Comparison of ENCODE assay signal across 21 cellular contexts in genomic region chr6:133724726-133725125, GRCh38.
DNase-seq lines count a peak whose midpoint lies in the region; ATAC-seq, FAIRE-seq and TF ChIP-seq lines count a peak whose summit lies in the region.
"Had no signal": no experiment of that assay in that cellular context is flagged by ENCODE, and none has a peak within 500 bp of the region (broad histone marks: within the 10 kb centered on the region; RNA-seq: fewer than 3 reads in every experiment).

No MANE protein-coding gene starts in this region.

- DNase-seq in Caki2 (ENCODE audit: low read depth), result peak; percentile 20
- peak; percentile 43 for DNase-seq in NCI-H460 (ENCODE audit: extremely low read depth, low read depth)
- DNase-seq in H1 (ENCODE audit: low read depth in 1 of 2, low spot score in 2 of 2), result no peak
- no peak for DNase-seq in mesenchymal stem cell
- DNase-seq in NCI-H526 treated with DMSO at 0.1 percent for 48 hours (lab: John Stamatoyannopoulos, UW), result no peak
- DNase-seq in stimulated activated CD4-positive, alpha-beta T cell treated with anti-CD3 and anti-CD28 coated beads, Interleukin-4, amount 100 ng/mL, for 24 hours, result no peak
- DNase-seq in activated CD8-positive, alpha-beta memory T cell treated with anti-CD3 and anti-CD28 coated beads, Interleukin-2, amount 10 ng/mL, durations not matched to agents 7 days and 5 days, result no peak
- no peak for DNase-seq in small intestine
- DNase-seq: activated CD8-positive, alpha-beta T cell treated with anti-CD3 and anti-CD28 coated beads, Interleukin-2, amount 10 ng/mL, durations not matched to agents 7 days and 5 days; activated naive CD8-positive, alpha-beta T cell treated with anti-CD3 and anti-CD28 coated beads, Interleukin-2, amount 50 U/mL, for 24 hours; effector memory CD4-positive, alpha-beta T cell; H9; NCI-H1694 treated with DMSO at 0.1 percent for 48 hours; NCI-H345; SHP77 treated with DMSO at 0.1 percent for 48 hours; stimulated activated CD4-positive, alpha-beta T cell treated with anti-CD3 and anti-CD28 coated beads, Interleukin-4, amount 100 ng/mL, for 4 hours; stimulated activated CD8-positive, alpha-beta memory T cell treated with anti-CD3 and anti-CD28 coated beads, Interleukin-4, amount 100 ng/mL, for 48 hours had no signal

- H4K5ac ChIP-seq in H1 (ENCODE audit: insufficient read length, low read depth, low read length), result no peak overlapping the region

- H3K4me1 ChIP-seq in H1 (replicated peaks in 1 of 4; ENCODE audit: control insufficient read depth in 3 of 4, insufficient read depth in 4 of 4, low read length in 3 of 4) (no peaks in the 10 kb centered on the region), mesenchymal stem cell (ENCODE audit: control insufficient read depth, insufficient read depth, low read depth, low read length) (no peaks in the 10 kb centered on the region), small intestine (ENCODE audit: control insufficient read depth in 2 of 2, insufficient read depth in 1 of 2, low read depth in 1 of 2, low read length in 1 of 2) (no peaks in the 10 kb centered on the region)
- H3K4me1 ChIP-seq: parathyroid adenoma had no signal

- no peak for TF ChIP-seq EP300 in H1 (IDR thresholded peaks at IDR 0.05; ENCODE audit: borderline replicate concordance in 1 of 2, low read depth in 2 of 2, low read length in 2 of 2)

- no peak overlapping the region for H3K4me3 Mint-ChIP-seq in activated CD8-positive, alpha-beta memory T cell treated with anti-CD3 and anti-CD28 coated beads, Interleukin-2, amount 10 ng/mL, durations not matched to agents 7 days and 5 days
- H3K4me3 Mint-ChIP-seq: activated CD8-positive, alpha-beta T cell treated with anti-CD3 and anti-CD28 coated beads, Interleukin-2, amount 10 ng/mL, durations not matched to agents 7 days and 5 days; activated naive CD8-positive, alpha-beta T cell treated with anti-CD3 and anti-CD28 coated beads, Interleukin-2, amount 50 U/mL, for 24 hours; B cell; H9 had no signal

- H4K91ac ChIP-seq in H1 (replicated peaks; ENCODE audit: insufficient read length, low read length), result no peak overlapping the region
- no peak overlapping the region for H4K91ac ChIP-seq in mesenchymal stem cell (ENCODE audit: low read length)

- H2BK20ac ChIP-seq in H1 (ENCODE audit: low read length), result no peak overlapping the region

- POLR2A ChIA-PET in H1 (lab: Charles Lee; ENCODE audit: partially characterized antibody), result no interaction called here

- H3K23ac ChIP-seq in H1 (ENCODE audit: insufficient read length) (no peak overlapping the region), mesenchymal stem cell (ENCODE audit: low read length in 2 of 2) (no peak overlapping the region)

- CTCF ChIA-PET in H1 (lab: Charles Lee; ENCODE audit: partially characterized antibody), result no interaction called here
- CTCF ChIA-PET in activated CD8-positive, alpha-beta memory T cell treated with anti-CD3 and anti-CD28 coated beads, Interleukin-2, amount 10 ng/mL, durations not matched to agents 7 days and 5 days (lab: Charles Lee), result no interaction called here

- WGBS in H1 (ENCODE audit: extremely low coverage in 1 of 2, insufficient coverage in 1 of 2, insufficient read length in 1 of 2, insufficient replicate concordance in 2 of 2, low coverage in 1 of 2, low lambda C conversion rate in 2 of 2, missing lambda C conversion rate in 1 of 2), 2 experiments, result 86% methylated on average over 4 of the region's 4 CpGs; no CpG with 5 or more reads in 1 of the 2 experiments
- WGBS in mesenchymal stem cell, result 64% methylated on average over 2 of the region's 4 CpGs
- 71 to 80% (median 78%) methylated on average over 4 of the region's 4 CpGs for WGBS in small intestine, 3 donors

- TF ChIP-seq CTCF in H1 (IDR thresholded peaks at IDR 0.05; ENCODE audit: control extremely low read depth in 1 of 3, insufficient read depth in 1 of 3, low read depth in 1 of 3, low read length in 3 of 3), result no peak

- H3K27ac Mint-ChIP-seq in activated CD8-positive, alpha-beta memory T cell treated with anti-CD3 and anti-CD28 coated beads, Interleukin-2, amount 10 ng/mL, durations not matched to agents 7 days and 5 days, result no peak overlapping the region
- H3K27ac Mint-ChIP-seq: activated CD8-positive, alpha-beta T cell treated with anti-CD3 and anti-CD28 coated beads, Interleukin-2, amount 10 ng/mL, durations not matched to agents 7 days and 5 days; activated naive CD8-positive, alpha-beta T cell treated with anti-CD3 and anti-CD28 coated beads, Interleukin-2, amount 50 U/mL, for 24 hours; B cell; H9 had no signal

- H3K36me3 ChIP-seq in H1 (ENCODE audit: control insufficient read depth in 2 of 4, insufficient read depth in 4 of 4, low read length in 3 of 4) (no peaks in the 10 kb centered on the region), mesenchymal stem cell (ENCODE audit: control insufficient read depth in 1 of 2, insufficient read depth in 2 of 2, low read depth in 1 of 2, low read length in 2 of 2) (no peaks in the 10 kb centered on the region), small intestine (ENCODE audit: control insufficient read depth in 2 of 2, insufficient read depth in 2 of 2, low read length in 2 of 2) (no peaks in the 10 kb centered on the region)

- H2BK15ac ChIP-seq in H1 (ENCODE audit: low read length) (no peak overlapping the region), mesenchymal stem cell (ENCODE audit: low read depth, poor library complexity, severe bottlenecking) (no peak overlapping the region)

- H2BK5ac ChIP-seq in H1 (ENCODE audit: low read depth, low read length) (no peak overlapping the region), mesenchymal stem cell (ENCODE audit: low read depth, low read length, poor library complexity, severe bottlenecking) (peak overlapping the region; percentile 19)

- H2AK5ac ChIP-seq in H1 (ENCODE audit: low read depth, low read length) (no peak overlapping the region), mesenchymal stem cell (ENCODE audit: low read length, severe bottlenecking) (no peak overlapping the region)

- H3K27me3 ChIP-seq in H1 (replicated peaks in 1 of 4; ENCODE audit: control insufficient read depth in 3 of 4, extremely low read depth in 1 of 4, insufficient read depth in 3 of 4, low read length in 3 of 4) (no peaks in the 10 kb centered on the region), mesenchymal stem cell (ENCODE audit: control insufficient read depth in 1 of 2, insufficient read depth in 1 of 2, low read length in 2 of 2) (no peaks in the 10 kb centered on the region), small intestine (ENCODE audit: control insufficient read depth in 2 of 2, insufficient read depth in 2 of 2, low read length in 2 of 2) (no peaks in the 10 kb centered on the region)

- in situ Hi-C loops in Caki2 (cut with HindIII; ENCODE audit: low pct_unique_long_range_greater_than_20kb, low sequenced_read_pairs), result no loop called here

- H3K27ac ChIP-seq in H1 (ENCODE audit: low read depth, low read length), result no peak overlapping the region
- H3K27ac ChIP-seq in mesenchymal stem cell (ENCODE audit: low read length, poor library complexity, severe bottlenecking), result peak overlapping the region; percentile 67
- H3K27ac ChIP-seq in small intestine (ENCODE audit: low read depth in 1 of 2, low read length in 1 of 2), result no peak overlapping the region
- H3K27ac ChIP-seq: parathyroid adenoma had no signal

- no peak for ATAC-seq in activated CD8-positive, alpha-beta memory T cell treated with anti-CD3 and anti-CD28 coated beads, Interleukin-2, amount 10 ng/mL, durations not matched to agents 7 days and 5 days
- ATAC-seq: activated CD8-positive, alpha-beta T cell treated with anti-CD3 and anti-CD28 coated beads, Interleukin-2, amount 10 ng/mL, durations not matched to agents 7 days and 5 days; activated naive CD8-positive, alpha-beta T cell treated with anti-CD3 and anti-CD28 coated beads, Interleukin-2, amount 50 U/mL, for 24 hours had no signal

- H3K18ac ChIP-seq in H1 (ENCODE audit: extremely low read depth, low read length) (no peak overlapping the region), mesenchymal stem cell (ENCODE audit: low read depth in 1 of 2, low read length in 2 of 2) (no peak overlapping the region)

- TF ChIP-seq POLR2A in H1 (IDR thresholded peaks at IDR 0.05; ENCODE audit: control extremely low read depth in 1 of 2, low read depth in 2 of 2, low read length in 2 of 2), result no peak

- H3K9me3 Mint-ChIP-seq in activated CD8-positive, alpha-beta memory T cell treated with anti-CD3 and anti-CD28 coated beads, Interleukin-2, amount 10 ng/mL, durations not matched to agents 7 days and 5 days (ENCODE audit: low read depth), result peaks cover 7% of the 10 kb centered on the region

- no peak for FAIRE-seq in H1 (lab: Jason Lieb, UNC)
- no peak for FAIRE-seq in small intestine (lab: Jason Lieb, UNC)
- FAIRE-seq: GM18507, HTR-8/SVneo had no signal

- H3K9ac ChIP-seq in H1 (replicated peaks in 1 of 4; ENCODE audit: extremely low read depth in 1 of 4, low read depth in 3 of 4, low read length in 3 of 4) (no peak overlapping the region), mesenchymal stem cell (ENCODE audit: low read length) (no peak overlapping the region)
- H3K9ac ChIP-seq: parathyroid adenoma had no signal

- H3K79me2 ChIP-seq in H1 (ENCODE audit: control insufficient read depth in 1 of 2, insufficient read depth in 2 of 2, low read length in 2 of 2), result no peaks in the 10 kb centered on the region
- H3K79me2 ChIP-seq: parathyroid adenoma had no signal

- H4K8ac ChIP-seq in H1 (ENCODE audit: extremely low read depth, insufficient read depth, low read length) (no peak overlapping the region), mesenchymal stem cell (ENCODE audit: low read length) (no peak overlapping the region)

- no peak overlapping the region for H3K14ac ChIP-seq in H1 (ENCODE audit: insufficient read length)
- H3K14ac ChIP-seq in mesenchymal stem cell (ENCODE audit: low read length in 2 of 2), result no peak overlapping the region

- H2BK12ac ChIP-seq in H1 (ENCODE audit: low read depth, low read length), result no peak overlapping the region
- H2BK12ac ChIP-seq in mesenchymal stem cell (ENCODE audit: low read length in 2 of 2), result no peak overlapping the region

- no peaks in the 10 kb centered on the region for H3K4me1 Mint-ChIP-seq in activated CD8-positive, alpha-beta memory T cell treated with anti-CD3 and anti-CD28 coated beads, Interleukin-2, amount 10 ng/mL, durations not matched to agents 7 days and 5 days
- H3K4me1 Mint-ChIP-seq: activated naive CD8-positive, alpha-beta T cell treated with anti-CD3 and anti-CD28 coated beads, Interleukin-2, amount 50 U/mL, for 24 hours; B cell had no signal

- H3K4ac ChIP-seq in H1 (replicated peaks; ENCODE audit: insufficient read length, low read depth, low read length), result no peak overlapping the region
- H3K4ac ChIP-seq in mesenchymal stem cell (ENCODE audit: low read depth in 1 of 2, low read length in 2 of 2), result no peak overlapping the region

- H3K23me2 ChIP-seq in H1 (ENCODE audit: low read depth, low read length), result no peaks in the 10 kb centered on the region

- H3K4me3 ChIP-seq in H1 (ENCODE audit: extremely low read depth in 1 of 4, insufficient read depth in 2 of 4, low read depth in 3 of 4, low read length in 4 of 4), result no peak overlapping the region
- no peak overlapping the region for H3K4me3 ChIP-seq in mesenchymal stem cell (ENCODE audit: insufficient read depth in 1 of 2, low read depth in 1 of 2, low read length in 2 of 2)
- H3K4me3 ChIP-seq in small intestine (ENCODE audit: low read depth in 1 of 2, low read length in 2 of 2), result no peak overlapping the region

- H3K79me1 ChIP-seq in H1 (ENCODE audit: low read depth, low read length), result no peaks in the 10 kb centered on the region
- no peaks in the 10 kb centered on the region for H3K79me1 ChIP-seq in mesenchymal stem cell (replicated peaks; ENCODE audit: low read length, poor library complexity, severe bottlenecking)

- no peaks in the 10 kb centered on the region for H4K20me1 ChIP-seq in H1 (replicated peaks in 1 of 2; ENCODE audit: control insufficient read depth in 1 of 2, insufficient read depth in 2 of 2, low read length in 2 of 2)

- no peaks in the 10 kb centered on the region for H3K36me3 Mint-ChIP-seq in activated CD8-positive, alpha-beta memory T cell treated with anti-CD3 and anti-CD28 coated beads, Interleukin-2, amount 10 ng/mL, durations not matched to agents 7 days and 5 days

- H3K27me3 Mint-ChIP-seq in activated CD8-positive, alpha-beta memory T cell treated with anti-CD3 and anti-CD28 coated beads, Interleukin-2, amount 10 ng/mL, durations not matched to agents 7 days and 5 days, result no peaks in the 10 kb centered on the region
- H3K27me3 Mint-ChIP-seq: activated naive CD8-positive, alpha-beta T cell treated with anti-CD3 and anti-CD28 coated beads, Interleukin-2, amount 50 U/mL, for 24 hours had no signal

- no peaks in the 10 kb centered on the region for H3K9me3 ChIP-seq in H1 (ENCODE audit: insufficient read depth in 2 of 2, low read depth in 1 of 2, low read length in 1 of 2)
- peaks cover 19% of the 10 kb centered on the region for H3K9me3 ChIP-seq in mesenchymal stem cell (ENCODE audit: control insufficient read depth, low read length)
- H3K9me3 ChIP-seq in small intestine (ENCODE audit: control insufficient read depth, low read depth), result no peaks in the 10 kb centered on the region

- TF ChIP-seq RAD21 in H1 (IDR thresholded peaks at IDR 0.05 in 1 of 2, conservative IDR thresholded peaks at IDR 0.05 in 1 of 2; ENCODE audit: low read depth in 2 of 2, low read length in 2 of 2), result no peak

- no peak overlapping the region for H2BK120ac ChIP-seq in H1 (replicated peaks; ENCODE audit: low read depth, low read length)
- no peak overlapping the region for H2BK120ac ChIP-seq in mesenchymal stem cell (ENCODE audit: low read depth, low read length)

- no peak overlapping the region for H3K56ac ChIP-seq in H1 (replicated peaks; ENCODE audit: insufficient read length, low read depth, low read length)

- H3K4me2 ChIP-seq in H1 (ENCODE audit: insufficient read depth in 1 of 2, low read depth in 2 of 2, low read length in 2 of 2) (no peak overlapping the region), mesenchymal stem cell (ENCODE audit: low read length, poor library complexity, severe bottlenecking) (no peak overlapping the region)

- H2AFZ ChIP-seq in H1 (ENCODE audit: low read length) (no peak overlapping the region), mesenchymal stem cell (ENCODE audit: low read depth, low read length) (no peak overlapping the region)
- H2AFZ ChIP-seq: parathyroid adenoma had no signal

Comparison
In these comparisons a context has a peak if more than half of its experiments do, and no peak if none do; other contexts are left out.
1. DNase-seq: peak in Caki2 (single experiment) and NCI-H460 (single experiment); none in H1 (0 of 2), mesenchymal stem cell (single experiment), NCI-H526 treated with DMSO at 0.1 percent for 48 hours (single experiment), stimulated activated CD4-positive, alpha-beta T cell treated with anti-CD3 and anti-CD28 coated beads, Interleukin-4, amount 100 ng/mL, for 24 hours (single experiment), activated CD8-positive, alpha-beta memory T cell treated with anti-CD3 and anti-CD28 coated beads, Interleukin-2, amount 10 ng/mL, durations not matched to agents 7 days and 5 days (single experiment) and small intestine (single experiment).